ENCODE assay signal across 1 cellular context in genomic region chr2:57696016-57696415, GRCh38.
TF ChIP-seq lines count a peak whose summit lies in the region.

No MANE protein-coding gene starts in this region.

TF ChIP-seq in WTC11, 78 proteins besides CTCF, POLR2A, EP300 and RAD21 (continued from another document):
- TF ChIP-seq, protein P1, sequence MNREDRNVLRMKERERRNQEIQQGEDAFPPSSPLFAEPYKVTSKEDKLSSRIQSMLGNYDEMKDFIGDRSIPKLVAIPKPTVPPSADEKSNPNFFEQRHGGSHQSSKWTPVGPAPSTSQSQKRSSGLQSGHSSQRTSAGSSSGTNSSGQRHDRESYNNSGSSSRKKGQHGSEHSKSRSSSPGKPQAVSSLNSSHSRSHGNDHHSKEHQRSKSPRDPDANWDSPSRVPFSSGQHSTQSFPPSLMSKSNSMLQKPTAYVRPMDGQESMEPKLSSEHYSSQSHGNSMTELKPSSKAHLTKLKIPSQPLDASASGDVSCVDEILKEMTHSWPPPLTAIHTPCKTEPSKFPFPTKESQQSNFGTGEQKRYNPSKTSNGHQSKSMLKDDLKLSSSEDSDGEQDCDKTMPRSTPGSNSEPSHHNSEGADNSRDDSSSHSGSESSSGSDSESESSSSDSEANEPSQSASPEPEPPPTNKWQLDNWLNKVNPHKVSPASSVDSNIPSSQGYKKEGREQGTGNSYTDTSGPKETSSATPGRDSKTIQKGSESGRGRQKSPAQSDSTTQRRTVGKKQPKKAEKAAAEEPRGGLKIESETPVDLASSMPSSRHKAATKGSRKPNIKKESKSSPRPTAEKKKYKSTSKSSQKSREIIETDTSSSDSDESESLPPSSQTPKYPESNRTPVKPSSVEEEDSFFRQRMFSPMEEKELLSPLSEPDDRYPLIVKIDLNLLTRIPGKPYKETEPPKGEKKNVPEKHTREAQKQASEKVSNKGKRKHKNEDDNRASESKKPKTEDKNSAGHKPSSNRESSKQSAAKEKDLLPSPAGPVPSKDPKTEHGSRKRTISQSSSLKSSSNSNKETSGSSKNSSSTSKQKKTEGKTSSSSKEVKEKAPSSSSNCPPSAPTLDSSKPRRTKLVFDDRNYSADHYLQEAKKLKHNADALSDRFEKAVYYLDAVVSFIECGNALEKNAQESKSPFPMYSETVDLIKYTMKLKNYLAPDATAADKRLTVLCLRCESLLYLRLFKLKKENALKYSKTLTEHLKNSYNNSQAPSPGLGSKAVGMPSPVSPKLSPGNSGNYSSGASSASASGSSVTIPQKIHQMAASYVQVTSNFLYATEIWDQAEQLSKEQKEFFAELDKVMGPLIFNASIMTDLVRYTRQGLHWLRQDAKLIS (CRISPR knock-in tag; IDR thresholded peaks at IDR 0.05; ENCODE audit: borderline replicate concordance) = no peak
- TF ChIP-seq CREB1 (CRISPR knock-in tag; IDR thresholded peaks at IDR 0.05) = no peak
- TF ChIP-seq ZNF512 (CRISPR knock-in tag; IDR thresholded peaks at IDR 0.05; ENCODE audit: borderline replicate concordance) = no peak
- TF ChIP-seq RORB (CRISPR knock-in tag; IDR thresholded peaks at IDR 0.05) = no peak
- TF ChIP-seq, protein P2, sequence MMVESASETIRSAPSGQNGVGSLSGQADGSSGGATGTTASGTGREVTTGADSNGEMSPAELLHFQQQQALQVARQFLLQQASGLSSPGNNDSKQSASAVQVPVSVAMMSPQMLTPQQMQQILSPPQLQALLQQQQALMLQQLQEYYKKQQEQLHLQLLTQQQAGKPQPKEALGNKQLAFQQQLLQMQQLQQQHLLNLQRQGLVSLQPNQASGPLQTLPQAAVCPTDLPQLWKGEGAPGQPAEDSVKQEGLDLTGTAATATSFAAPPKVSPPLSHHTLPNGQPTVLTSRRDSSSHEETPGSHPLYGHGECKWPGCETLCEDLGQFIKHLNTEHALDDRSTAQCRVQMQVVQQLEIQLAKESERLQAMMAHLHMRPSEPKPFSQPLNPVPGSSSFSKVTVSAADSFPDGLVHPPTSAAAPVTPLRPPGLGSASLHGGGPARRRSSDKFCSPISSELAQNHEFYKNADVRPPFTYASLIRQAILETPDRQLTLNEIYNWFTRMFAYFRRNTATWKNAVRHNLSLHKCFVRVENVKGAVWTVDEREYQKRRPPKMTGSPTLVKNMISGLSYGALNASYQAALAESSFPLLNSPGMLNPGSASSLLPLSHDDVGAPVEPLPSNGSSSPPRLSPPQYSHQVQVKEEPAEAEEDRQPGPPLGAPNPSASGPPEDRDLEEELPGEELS (CRISPR knock-in tag; IDR thresholded peaks at IDR 0.05) = no peak
- TF ChIP-seq, protein P3, sequence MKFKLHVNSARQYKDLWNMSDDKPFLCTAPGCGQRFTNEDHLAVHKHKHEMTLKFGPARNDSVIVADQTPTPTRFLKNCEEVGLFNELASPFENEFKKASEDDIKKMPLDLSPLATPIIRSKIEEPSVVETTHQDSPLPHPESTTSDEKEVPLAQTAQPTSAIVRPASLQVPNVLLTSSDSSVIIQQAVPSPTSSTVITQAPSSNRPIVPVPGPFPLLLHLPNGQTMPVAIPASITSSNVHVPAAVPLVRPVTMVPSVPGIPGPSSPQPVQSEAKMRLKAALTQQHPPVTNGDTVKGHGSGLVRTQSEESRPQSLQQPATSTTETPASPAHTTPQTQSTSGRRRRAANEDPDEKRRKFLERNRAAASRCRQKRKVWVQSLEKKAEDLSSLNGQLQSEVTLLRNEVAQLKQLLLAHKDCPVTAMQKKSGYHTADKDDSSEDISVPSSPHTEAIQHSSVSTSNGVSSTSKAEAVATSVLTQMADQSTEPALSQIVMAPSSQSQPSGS (CRISPR knock-in tag; IDR thresholded peaks at IDR 0.05; ENCODE audit: borderline replicate concordance, low read depth) = no peak
